17 cellular contexts compared by ENCODE assay signal in genomic region chr9:90665072-90665471, GRCh38. TPM values are rescaled to one million over a fixed set of nuclear protein-coding genes. Genes with fewer than 3 reads are reported as not detected.
A peak's percentile ranks its signal among the peaks of the same experiment; 100 is the strongest.
DNase-seq lines count a peak whose midpoint lies in the region; ATAC-seq and TF ChIP-seq lines count a peak whose summit lies in the region.
"Had no signal": no experiment of that assay in that cellular context is flagged by ENCODE, and none has a peak within 500 bp of the region (broad histone marks: within the 10 kb centered on the region; RNA-seq: fewer than 3 reads in every experiment).

No MANE protein-coding gene starts in this region.

- H3K9me3 Mint-ChIP-seq in Calu3 (ENCODE audit: low read depth, unreplicated experiment), result no peaks in the 10 kb centered on the region
- no peaks in the 10 kb centered on the region for H3K9me3 Mint-ChIP-seq in GM23338

- H3K4me3 ChIP-seq in GM23338 (no peak overlapping the region), WERI-Rb-1 (ENCODE audit: low read depth, low read length) (no peak overlapping the region), suprapubic skin (no peak overlapping the region)
- H3K4me3 ChIP-seq: K562 had no signal

- no peaks in the 10 kb centered on the region for H3K9me2 ChIP-seq in GM23338 (ENCODE audit: insufficient read depth)

- H3K4me1 Mint-ChIP-seq in Calu3 (ENCODE audit: low read depth, unreplicated experiment), result peaks cover 7% of the 10 kb centered on the region
- H3K4me1 Mint-ChIP-seq in GM23338, result no peaks in the 10 kb centered on the region

- H3K36me3 ChIP-seq in GM23338 (ENCODE audit: insufficient read depth) (no peaks in the 10 kb centered on the region), WERI-Rb-1 (no peaks in the 10 kb centered on the region), suprapubic skin (no peaks in the 10 kb centered on the region)

- ATAC-seq in GM23338, result peak; percentile 97
- ATAC-seq: K562 had no signal

- BruUV-seq in Calu3 (replicated peaks; lab: Mats Ljungman, UMichigan), result no TSS peak

- no peaks in the 10 kb centered on the region for H3F3A ChIP-seq in GM23338 (replicated peaks; ENCODE audit: low read depth)

- TF ChIP-seq CTCF in Calu3 (IDR thresholded peaks at IDR 0.05; ENCODE audit: unreplicated experiment) (no peak), GM23338 (conservative IDR thresholded peaks at IDR 0.05; ENCODE audit: low read depth in 2 of 2) (peak; percentile 57 to 85), WERI-Rb-1 (IDR thresholded peaks at IDR 0.05; ENCODE audit: low read depth, low read length) (peak; percentile 71), suprapubic skin (IDR thresholded peaks at IDR 0.05) (no peak)

- no peak overlapping the region for H3K4me2 ChIP-seq in GM23338

- CTCF ChIA-PET in Calu3 (lab: Charles Lee), result interaction anchor here (0.7 kb wide), 1 partner anchor 60 kb away, joined by 3 read pairs; no protein-coding TSS in a partner anchor

- no peak overlapping the region for H3K27ac Mint-ChIP-seq in Calu3 (ENCODE audit: unreplicated experiment)
- H3K27ac Mint-ChIP-seq in GM23338, result no peak overlapping the region
- H3K27ac Mint-ChIP-seq: CD4-positive, alpha-beta T cell had no signal

- WGBS in suprapubic skin, result 84% methylated on average over 4 of the region's 4 CpGs

- intact Hi-C loops in Calu3 (cut with micrococcal nuclease; ENCODE audit: unreplicated experiment), result no loop called here

- no peaks in the 10 kb centered on the region; the same call in 1 of the 2 replicates for H4K20me1 ChIP-seq in GM23338 (replicated peaks; ENCODE audit: insufficient read depth)

- TF ChIP-seq POLR2A in suprapubic skin (IDR thresholded peaks at IDR 0.05), result no peak

- H3K4me3 Mint-ChIP-seq in Calu3 (ENCODE audit: low read depth, unreplicated experiment) (no peak overlapping the region), GM23338 (no peak overlapping the region)
- H3K4me3 Mint-ChIP-seq: CD4-positive, alpha-beta T cell had no signal

- H3K36me3 Mint-ChIP-seq in Calu3 (ENCODE audit: insufficient read depth, unreplicated experiment), result no peaks in the 10 kb centered on the region
- H3K36me3 Mint-ChIP-seq in GM23338 (ENCODE audit: low read depth), result no peaks in the 10 kb centered on the region

- H3K4me1 ChIP-seq in GM23338 (ENCODE audit: insufficient read depth) (no peaks in the 10 kb centered on the region), suprapubic skin (no peaks in the 10 kb centered on the region)

- H3K9me3 ChIP-seq in WERI-Rb-1 (ENCODE audit: severe bottlenecking), result no peaks in the 10 kb centered on the region
- H3K9me3 ChIP-seq in suprapubic skin, result no peaks in the 10 kb centered on the region

- H2AFZ ChIP-seq in GM23338, result no peak overlapping the region

- TF ChIP-seq EP300 in suprapubic skin (IDR thresholded peaks at IDR 0.05), result no peak

- DNase-seq in Calu3 (peak; percentile 17), GM23338 (ENCODE audit: low spot score) (peak; percentile 58), WERI-Rb-1 (peak; percentile 57), iPS-NIHi7 (ENCODE audit: extremely low spot score) (peak; percentile 74), suprapubic skin (ENCODE audit: low spot score in 2 of 2) (no peak), NCI-H2029 (lab: John Stamatoyannopoulos, UW) (no peak)
- DNase-seq in stimulated activated CD4-positive, alpha-beta T cell treated with anti-CD3 and anti-CD28 coated beads, Interleukin-15, amount 100 ng/mL, for 24 hours, result no peak
- DNase-seq: AML-193; CD4-positive, alpha-beta T cell; NCI-H1092; NCI-H187; NCI-H2171 treated with DMSO at 0.1 percent for 48 hours; NK-92 treated with Interleukin-12 subunit alpha and Interleukin-12 subunit beta, amount 100 ng/mL, for 24 hours had no signal

- no peaks in the 10 kb centered on the region for H3K27me3 Mint-ChIP-seq in Calu3 (ENCODE audit: unreplicated experiment)
- H3K27me3 Mint-ChIP-seq in GM23338 (ENCODE audit: insufficient read depth, low read depth, poor library complexity), result peaks cover 2% of the 10 kb centered on the region

- no peaks in the 10 kb centered on the region for H3K27me3 ChIP-seq in GM23338 (ENCODE audit: insufficient read depth)
- no peaks in the 10 kb centered on the region for H3K27me3 ChIP-seq in WERI-Rb-1 (ENCODE audit: insufficient read depth, low read depth, severe bottlenecking)
- peaks cover 12% of the 10 kb centered on the region for H3K27me3 ChIP-seq in suprapubic skin

- H3K79me2 ChIP-seq in GM23338 (replicated peaks; ENCODE audit: insufficient read depth), result no peaks in the 10 kb centered on the region

- H3K27ac ChIP-seq in GM23338 (ENCODE audit: low read depth), result no peak overlapping the region
- H3K27ac ChIP-seq in WERI-Rb-1, result no peak overlapping the region
- no peak overlapping the region for H3K27ac ChIP-seq in suprapubic skin
- H3K27ac ChIP-seq: RWPE1 had no signal

TF ChIP-seq in GM23338, 12 proteins besides CTCF, POLR2A, EP300 and RAD21 (continues in another document):
- no peak for TF ChIP-seq POLR2AphosphoS5 (IDR thresholded peaks at IDR 0.05; ENCODE audit: low read depth)
- TF ChIP-seq, protein P1, sequence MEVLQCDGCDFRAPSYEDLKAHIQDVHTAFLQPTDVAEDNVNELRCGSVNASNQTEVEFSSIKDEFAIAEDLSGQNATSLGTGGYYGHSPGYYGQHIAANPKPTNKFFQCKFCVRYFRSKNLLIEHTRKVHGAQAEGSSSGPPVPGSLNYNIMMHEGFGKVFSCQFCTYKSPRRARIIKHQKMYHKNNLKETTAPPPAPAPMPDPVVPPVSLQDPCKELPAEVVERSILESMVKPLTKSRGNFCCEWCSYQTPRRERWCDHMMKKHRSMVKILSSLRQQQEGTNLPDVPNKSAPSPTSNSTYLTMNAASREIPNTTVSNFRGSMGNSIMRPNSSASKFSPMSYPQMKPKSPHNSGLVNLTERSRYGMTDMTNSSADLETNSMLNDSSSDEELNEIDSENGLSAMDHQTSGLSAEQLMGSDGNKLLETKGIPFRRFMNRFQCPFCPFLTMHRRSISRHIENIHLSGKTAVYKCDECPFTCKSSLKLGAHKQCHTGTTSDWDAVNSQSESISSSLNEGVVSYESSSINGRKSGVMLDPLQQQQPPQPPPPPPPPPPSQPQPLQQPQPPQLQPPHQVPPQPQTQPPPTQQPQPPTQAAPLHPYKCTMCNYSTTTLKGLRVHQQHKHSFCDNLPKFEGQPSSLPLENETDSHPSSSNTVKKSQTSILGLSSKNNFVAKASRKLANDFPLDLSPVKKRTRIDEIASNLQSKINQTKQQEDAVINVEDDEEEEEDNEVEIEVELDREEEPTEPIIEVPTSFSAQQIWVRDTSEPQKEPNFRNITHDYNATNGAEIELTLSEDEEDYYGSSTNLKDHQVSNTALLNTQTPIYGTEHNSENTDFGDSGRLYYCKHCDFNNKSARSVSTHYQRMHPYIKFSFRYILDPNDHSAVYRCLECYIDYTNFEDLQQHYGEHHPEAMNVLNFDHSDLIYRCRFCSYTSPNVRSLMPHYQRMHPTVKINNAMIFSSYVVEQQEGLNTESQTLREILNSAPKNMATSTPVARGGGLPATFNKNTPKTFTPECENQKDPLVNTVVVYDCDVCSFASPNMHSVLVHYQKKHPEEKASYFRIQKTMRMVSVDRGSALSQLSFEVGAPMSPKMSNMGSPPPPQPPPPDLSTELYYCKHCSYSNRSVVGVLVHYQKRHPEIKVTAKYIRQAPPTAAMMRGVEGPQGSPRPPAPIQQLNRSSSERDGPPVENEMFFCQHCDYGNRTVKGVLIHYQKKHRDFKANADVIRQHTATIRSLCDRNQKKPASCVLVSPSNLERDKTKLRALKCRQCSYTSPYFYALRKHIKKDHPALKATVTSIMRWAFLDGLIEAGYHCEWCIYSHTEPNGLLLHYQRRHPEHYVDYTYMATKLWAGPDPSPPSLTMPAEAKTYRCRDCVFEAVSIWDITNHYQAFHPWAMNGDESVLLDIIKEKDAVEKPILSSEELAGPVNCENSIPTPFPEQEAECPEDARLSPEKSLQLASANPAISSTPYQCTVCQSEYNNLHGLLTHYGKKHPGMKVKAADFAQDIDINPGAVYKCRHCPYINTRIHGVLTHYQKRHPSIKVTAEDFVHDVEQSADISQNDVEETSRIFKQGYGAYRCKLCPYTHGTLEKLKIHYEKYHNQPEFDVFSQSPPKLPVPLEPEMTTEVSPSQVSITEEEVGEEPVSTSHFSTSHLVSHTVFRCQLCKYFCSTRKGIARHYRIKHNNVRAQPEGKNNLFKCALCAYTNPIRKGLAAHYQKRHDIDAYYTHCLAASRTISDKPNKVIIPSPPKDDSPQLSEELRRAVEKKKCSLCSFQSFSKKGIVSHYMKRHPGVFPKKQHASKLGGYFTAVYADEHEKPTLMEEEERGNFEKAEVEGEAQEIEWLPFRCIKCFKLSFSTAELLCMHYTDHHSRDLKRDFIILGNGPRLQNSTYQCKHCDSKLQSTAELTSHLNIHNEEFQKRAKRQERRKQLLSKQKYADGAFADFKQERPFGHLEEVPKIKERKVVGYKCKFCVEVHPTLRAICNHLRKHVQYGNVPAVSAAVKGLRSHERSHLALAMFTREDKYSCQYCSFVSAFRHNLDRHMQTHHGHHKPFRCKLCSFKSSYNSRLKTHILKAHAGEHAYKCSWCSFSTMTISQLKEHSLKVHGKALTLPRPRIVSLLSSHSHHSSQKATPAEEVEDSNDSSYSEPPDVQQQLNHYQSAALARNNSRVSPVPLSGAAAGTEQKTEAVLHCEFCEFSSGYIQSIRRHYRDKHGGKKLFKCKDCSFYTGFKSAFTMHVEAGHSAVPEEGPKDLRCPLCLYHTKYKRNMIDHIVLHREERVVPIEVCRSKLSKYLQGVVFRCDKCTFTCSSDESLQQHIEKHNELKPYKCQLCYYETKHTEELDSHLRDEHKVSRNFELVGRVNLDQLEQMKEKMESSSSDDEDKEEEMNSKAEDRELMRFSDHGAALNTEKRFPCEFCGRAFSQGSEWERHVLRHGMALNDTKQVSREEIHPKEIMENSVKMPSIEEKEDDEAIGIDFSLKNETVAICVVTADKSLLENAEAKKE (CRISPR knock-in tag; IDR thresholded peaks at IDR 0.05), result no peak
- TF ChIP-seq, protein P2, sequence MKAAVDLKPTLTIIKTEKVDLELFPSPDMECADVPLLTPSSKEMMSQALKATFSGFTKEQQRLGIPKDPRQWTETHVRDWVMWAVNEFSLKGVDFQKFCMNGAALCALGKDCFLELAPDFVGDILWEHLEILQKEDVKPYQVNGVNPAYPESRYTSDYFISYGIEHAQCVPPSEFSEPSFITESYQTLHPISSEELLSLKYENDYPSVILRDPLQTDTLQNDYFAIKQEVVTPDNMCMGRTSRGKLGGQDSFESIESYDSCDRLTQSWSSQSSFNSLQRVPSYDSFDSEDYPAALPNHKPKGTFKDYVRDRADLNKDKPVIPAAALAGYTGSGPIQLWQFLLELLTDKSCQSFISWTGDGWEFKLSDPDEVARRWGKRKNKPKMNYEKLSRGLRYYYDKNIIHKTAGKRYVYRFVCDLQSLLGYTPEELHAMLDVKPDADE (IDR thresholded peaks at IDR 0.05), result no peak
- no peak for TF ChIP-seq CREB1 (CRISPR knock-in tag; IDR thresholded peaks at IDR 0.05; ENCODE audit: low read depth)
- TF ChIP-seq JUNB (IDR thresholded peaks at IDR 0.05; ENCODE audit: unreplicated experiment), result no peak
- no peak for TF ChIP-seq EZH2 (IDR thresholded peaks at IDR 0.05; ENCODE audit: low read depth, unreplicated experiment)
- no peak for TF ChIP-seq ZNF114 (CRISPR knock-in tag; IDR thresholded peaks at IDR 0.05)
- no peak for TF ChIP-seq EZH2phosphoT487 (IDR thresholded peaks at IDR 0.05; ENCODE audit: unreplicated experiment)

RNA-seq across cellular contexts. Expression of gene DIRAS2, which starts 22.4 kb away (rescaled TPM):
- 1.5 and 1.7 TPM in 2 replicates for total RNA-seq in Calu3 (2022)
- 0.28 and 1.4 TPM in 2 replicates for total RNA-seq in GM23338 (2014; rRNA removed; shearing (Covaris generic))
- polyA plus RNA-seq in GM23338 (2016; fragmentation: Nextera tagmentation; extraction: Ambion mirVana), result 0.13 TPM in 1 of 2 replicates, not detected in the other
- total RNA-seq in suprapubic skin, result under 1 TPM; 0.32 to 0.73 (median 0.53) TPM
- total RNA-seq: A673; CD4-positive, alpha-beta T cell; K562; SK-MEL-5 had no signal
- polyA plus RNA-seq: K562 had no signal

Comparison
In these comparisons a context has a peak if more than half of its experiments do, and no peak if none do; other contexts are left out.
1. DNase-seq: peak in Calu3 (single experiment), GM23338 (single experiment), WERI-Rb-1 (single experiment) and iPS-NIHi7 (single experiment); none in suprapubic skin (0 of 2), stimulated activated CD4-positive, alpha-beta T cell treated with anti-CD3 and anti-CD28 coated beads, Interleukin-15, amount 100 ng/mL, for 24 hours (single experiment) and NCI-H2029 (single experiment).
2. CTCF ChIP-seq: peak in GM23338 (2 of 2) and WERI-Rb-1 (single experiment); none in Calu3 (single experiment) and suprapubic skin (0 of 2).